In genomic region chr22:36185828-36186624, GRCh38 we compare ENCODE assay signal across 1 cellular context.
TF ChIP-seq lines count a peak whose summit lies in the region.

No MANE protein-coding gene starts in this region.

TF ChIP-seq in GM23338, 12 proteins besides CTCF, POLR2A, EP300 and RAD21 (continued from another document):
- no peak for TF ChIP-seq REST (IDR thresholded peaks at IDR 0.05; ENCODE audit: unreplicated experiment)
- no peak for TF ChIP-seq CREB1 (CRISPR knock-in tag; IDR thresholded peaks at IDR 0.05; ENCODE audit: low read depth)
- no peak for TF ChIP-seq EZH2phosphoT487 (IDR thresholded peaks at IDR 0.05; ENCODE audit: unreplicated experiment)
- TF ChIP-seq, protein P1, sequence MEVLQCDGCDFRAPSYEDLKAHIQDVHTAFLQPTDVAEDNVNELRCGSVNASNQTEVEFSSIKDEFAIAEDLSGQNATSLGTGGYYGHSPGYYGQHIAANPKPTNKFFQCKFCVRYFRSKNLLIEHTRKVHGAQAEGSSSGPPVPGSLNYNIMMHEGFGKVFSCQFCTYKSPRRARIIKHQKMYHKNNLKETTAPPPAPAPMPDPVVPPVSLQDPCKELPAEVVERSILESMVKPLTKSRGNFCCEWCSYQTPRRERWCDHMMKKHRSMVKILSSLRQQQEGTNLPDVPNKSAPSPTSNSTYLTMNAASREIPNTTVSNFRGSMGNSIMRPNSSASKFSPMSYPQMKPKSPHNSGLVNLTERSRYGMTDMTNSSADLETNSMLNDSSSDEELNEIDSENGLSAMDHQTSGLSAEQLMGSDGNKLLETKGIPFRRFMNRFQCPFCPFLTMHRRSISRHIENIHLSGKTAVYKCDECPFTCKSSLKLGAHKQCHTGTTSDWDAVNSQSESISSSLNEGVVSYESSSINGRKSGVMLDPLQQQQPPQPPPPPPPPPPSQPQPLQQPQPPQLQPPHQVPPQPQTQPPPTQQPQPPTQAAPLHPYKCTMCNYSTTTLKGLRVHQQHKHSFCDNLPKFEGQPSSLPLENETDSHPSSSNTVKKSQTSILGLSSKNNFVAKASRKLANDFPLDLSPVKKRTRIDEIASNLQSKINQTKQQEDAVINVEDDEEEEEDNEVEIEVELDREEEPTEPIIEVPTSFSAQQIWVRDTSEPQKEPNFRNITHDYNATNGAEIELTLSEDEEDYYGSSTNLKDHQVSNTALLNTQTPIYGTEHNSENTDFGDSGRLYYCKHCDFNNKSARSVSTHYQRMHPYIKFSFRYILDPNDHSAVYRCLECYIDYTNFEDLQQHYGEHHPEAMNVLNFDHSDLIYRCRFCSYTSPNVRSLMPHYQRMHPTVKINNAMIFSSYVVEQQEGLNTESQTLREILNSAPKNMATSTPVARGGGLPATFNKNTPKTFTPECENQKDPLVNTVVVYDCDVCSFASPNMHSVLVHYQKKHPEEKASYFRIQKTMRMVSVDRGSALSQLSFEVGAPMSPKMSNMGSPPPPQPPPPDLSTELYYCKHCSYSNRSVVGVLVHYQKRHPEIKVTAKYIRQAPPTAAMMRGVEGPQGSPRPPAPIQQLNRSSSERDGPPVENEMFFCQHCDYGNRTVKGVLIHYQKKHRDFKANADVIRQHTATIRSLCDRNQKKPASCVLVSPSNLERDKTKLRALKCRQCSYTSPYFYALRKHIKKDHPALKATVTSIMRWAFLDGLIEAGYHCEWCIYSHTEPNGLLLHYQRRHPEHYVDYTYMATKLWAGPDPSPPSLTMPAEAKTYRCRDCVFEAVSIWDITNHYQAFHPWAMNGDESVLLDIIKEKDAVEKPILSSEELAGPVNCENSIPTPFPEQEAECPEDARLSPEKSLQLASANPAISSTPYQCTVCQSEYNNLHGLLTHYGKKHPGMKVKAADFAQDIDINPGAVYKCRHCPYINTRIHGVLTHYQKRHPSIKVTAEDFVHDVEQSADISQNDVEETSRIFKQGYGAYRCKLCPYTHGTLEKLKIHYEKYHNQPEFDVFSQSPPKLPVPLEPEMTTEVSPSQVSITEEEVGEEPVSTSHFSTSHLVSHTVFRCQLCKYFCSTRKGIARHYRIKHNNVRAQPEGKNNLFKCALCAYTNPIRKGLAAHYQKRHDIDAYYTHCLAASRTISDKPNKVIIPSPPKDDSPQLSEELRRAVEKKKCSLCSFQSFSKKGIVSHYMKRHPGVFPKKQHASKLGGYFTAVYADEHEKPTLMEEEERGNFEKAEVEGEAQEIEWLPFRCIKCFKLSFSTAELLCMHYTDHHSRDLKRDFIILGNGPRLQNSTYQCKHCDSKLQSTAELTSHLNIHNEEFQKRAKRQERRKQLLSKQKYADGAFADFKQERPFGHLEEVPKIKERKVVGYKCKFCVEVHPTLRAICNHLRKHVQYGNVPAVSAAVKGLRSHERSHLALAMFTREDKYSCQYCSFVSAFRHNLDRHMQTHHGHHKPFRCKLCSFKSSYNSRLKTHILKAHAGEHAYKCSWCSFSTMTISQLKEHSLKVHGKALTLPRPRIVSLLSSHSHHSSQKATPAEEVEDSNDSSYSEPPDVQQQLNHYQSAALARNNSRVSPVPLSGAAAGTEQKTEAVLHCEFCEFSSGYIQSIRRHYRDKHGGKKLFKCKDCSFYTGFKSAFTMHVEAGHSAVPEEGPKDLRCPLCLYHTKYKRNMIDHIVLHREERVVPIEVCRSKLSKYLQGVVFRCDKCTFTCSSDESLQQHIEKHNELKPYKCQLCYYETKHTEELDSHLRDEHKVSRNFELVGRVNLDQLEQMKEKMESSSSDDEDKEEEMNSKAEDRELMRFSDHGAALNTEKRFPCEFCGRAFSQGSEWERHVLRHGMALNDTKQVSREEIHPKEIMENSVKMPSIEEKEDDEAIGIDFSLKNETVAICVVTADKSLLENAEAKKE (CRISPR knock-in tag; IDR thresholded peaks at IDR 0.05): no peak
- TF ChIP-seq ZNF114 (CRISPR knock-in tag; IDR thresholded peaks at IDR 0.05): no peak
- TF ChIP-seq ZNF331 (CRISPR knock-in tag; IDR thresholded peaks at IDR 0.05; ENCODE audit: low read depth): no peak
- no peak for TF ChIP-seq EZH2 (IDR thresholded peaks at IDR 0.05; ENCODE audit: low read depth, unreplicated experiment)
- TF ChIP-seq STAT1 (IDR thresholded peaks at IDR 0.05; ENCODE audit: unreplicated experiment): no peak
